1 cellular context compared by ENCODE assay signal in the genomic region with DNA sequence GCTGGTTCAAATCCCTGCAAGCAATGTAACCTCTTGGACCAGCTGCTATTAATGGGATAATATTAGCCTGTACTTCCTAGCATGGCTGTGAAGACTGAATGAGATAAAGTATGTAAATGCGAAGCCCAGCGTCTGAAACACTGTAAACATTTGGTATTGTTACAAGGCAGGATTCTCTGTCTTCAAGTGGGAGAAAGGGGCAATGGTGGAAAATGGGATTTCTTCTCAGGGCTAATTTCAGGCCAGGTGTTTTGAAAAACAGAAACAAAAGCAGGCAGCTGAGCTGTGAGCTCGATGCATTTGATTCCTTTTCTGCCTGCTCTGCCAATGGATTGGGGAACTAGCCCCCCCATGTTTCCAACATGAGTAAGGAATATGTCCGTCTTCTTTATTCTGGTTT.
TF ChIP-seq lines count a peak whose summit lies in the region.

No MANE protein-coding gene starts in this region.

TF ChIP-seq in WTC11, 78 proteins besides CTCF, POLR2A, EP300 and RAD21 (continued from another document):
- TF ChIP-seq ATF2 (CRISPR knock-in tag; IDR thresholded peaks at IDR 0.05; ENCODE audit: borderline replicate concordance, low read depth) (no peak), TP53 (CRISPR knock-in tag; IDR thresholded peaks at IDR 0.05) (no peak), ZNF396 (CRISPR knock-in tag; IDR thresholded peaks at IDR 0.05; ENCODE audit: borderline replicate concordance) (no peak), KAT7 (CRISPR knock-in tag; IDR thresholded peaks at IDR 0.05; ENCODE audit: borderline replicate concordance) (no peak), TEAD1 (CRISPR knock-in tag; IDR thresholded peaks at IDR 0.05) (no peak), PREB (CRISPR knock-in tag; IDR thresholded peaks at IDR 0.05; ENCODE audit: borderline replicate concordance) (no peak), ZNF121 (CRISPR knock-in tag; IDR thresholded peaks at IDR 0.05) (no peak), ELF4 (CRISPR knock-in tag; IDR thresholded peaks at IDR 0.05; ENCODE audit: low read depth) (no peak), RELA (CRISPR knock-in tag; IDR thresholded peaks at IDR 0.05; ENCODE audit: borderline replicate concordance) (no peak), GTF2I (CRISPR knock-in tag; conservative IDR thresholded peaks at IDR 0.05) (no peak), SMAD3 (CRISPR knock-in tag; IDR thresholded peaks at IDR 0.05; ENCODE audit: borderline replicate concordance) (no peak), ATF6 (CRISPR knock-in tag; IDR thresholded peaks at IDR 0.05) (no peak), PRRX2 (CRISPR knock-in tag; IDR thresholded peaks at IDR 0.05) (no peak)
